In genomic region chr4:177442623-177443155, GRCh38 we compare ENCODE assay signal across 8 cellular contexts. TPM values are rescaled to one million over a fixed set of nuclear protein-coding genes. Genes with fewer than 3 reads are reported as not detected.
DNase-seq lines count a peak whose midpoint lies in the region; ATAC-seq and TF ChIP-seq lines count a peak whose summit lies in the region.

No MANE protein-coding gene starts in this region.

- H3K27ac ChIP-seq in DND-41 (ENCODE audit: low read length), result peak overlapping the region; percentile 98
- peak overlapping the region; percentile 64 to 94 (median 87) for H3K27ac ChIP-seq in gastroesophageal sphincter
- peak overlapping the region; percentile 87 to 93 for H3K27ac ChIP-seq in prostate gland

- no peaks in the 10 kb centered on the region for H3K27me3 ChIP-seq in DND-41 (ENCODE audit: insufficient read depth, low read length, poor library complexity)
- H3K27me3 ChIP-seq in gastroesophageal sphincter, result no peaks in the 10 kb centered on the region
- H3K27me3 ChIP-seq in prostate gland (replicated peaks; ENCODE audit: insufficient read depth), result no peaks in the 10 kb centered on the region

- no peak for TF ChIP-seq EP300 in gastroesophageal sphincter (IDR thresholded peaks at IDR 0.05)

- H3K27me3 Mint-ChIP-seq in IgD-negative memory B cell, result no peaks in the 10 kb centered on the region
- no peaks in the 10 kb centered on the region for H3K27me3 Mint-ChIP-seq in activated CD4-positive, alpha-beta T cell treated with anti-CD3 and anti-CD28 coated beads, Interleukin-2, amount 10 ng/mL, durations not matched to agents 7 days and 5 days

- H3K36me3 Mint-ChIP-seq in IgD-negative memory B cell, result no peaks in the 10 kb centered on the region
- peaks cover 25% of the 10 kb centered on the region for H3K36me3 Mint-ChIP-seq in activated CD4-positive, alpha-beta T cell treated with anti-CD3 and anti-CD28 coated beads, Interleukin-2, amount 10 ng/mL, durations not matched to agents 7 days and 5 days (ENCODE audit: low read depth)

- peaks cover 16% of the 10 kb centered on the region for H3K79me2 ChIP-seq in DND-41 (ENCODE audit: insufficient read depth, low read length)

- peak overlapping the region; percentile 94 for H2AFZ ChIP-seq in DND-41 (ENCODE audit: low read depth, low read length)

- H3K4me1 ChIP-seq in DND-41 (ENCODE audit: insufficient read depth, low read length) (peaks cover 28% of the 10 kb centered on the region), gastroesophageal sphincter (peaks cover 0 to 19% (median 6%) of the 10 kb centered on the region in 3 donors), prostate gland (replicated peaks) (no peaks in the 10 kb centered on the region)

- H3K9me3 Mint-ChIP-seq in IgD-negative memory B cell, result no peaks in the 10 kb centered on the region
- no peaks in the 10 kb centered on the region for H3K9me3 Mint-ChIP-seq in activated CD4-positive, alpha-beta T cell treated with anti-CD3 and anti-CD28 coated beads, Interleukin-2, amount 10 ng/mL, durations not matched to agents 7 days and 5 days

- peak overlapping the region; percentile 87 to 95 (median 90) for H3K4me3 Mint-ChIP-seq in IgD-negative memory B cell
- peak overlapping the region; percentile 85 for H3K4me3 Mint-ChIP-seq in activated CD4-positive, alpha-beta T cell treated with anti-CD3 and anti-CD28 coated beads, Interleukin-2, amount 10 ng/mL, durations not matched to agents 7 days and 5 days

- peak overlapping the region; percentile 86 for H3K9ac ChIP-seq in DND-41 (ENCODE audit: low read depth, low read length)

- intact Hi-C loops in prostate gland (cut with DNase I), result no loop called here

- no peak for ATAC-seq in DND-41 (ENCODE audit: insufficient read depth, low read depth)
- peak; percentile 18 for ATAC-seq in GM19455 (IDR thresholded peaks at IDR 0.05; ENCODE audit: unreplicated experiment)
- ATAC-seq in gastroesophageal sphincter, result no peak
- ATAC-seq in GM19397 (IDR thresholded peaks at IDR 0.05; ENCODE audit: unreplicated experiment), result no peak
- no peak for ATAC-seq in HG02973 (IDR thresholded peaks at IDR 0.05; ENCODE audit: unreplicated experiment)

- H3K9me3 ChIP-seq in DND-41 (ENCODE audit: insufficient read depth, low read length, severe bottlenecking) (no peaks in the 10 kb centered on the region), gastroesophageal sphincter (no peaks in the 10 kb centered on the region), prostate gland (no peaks in the 10 kb centered on the region)

- TF ChIP-seq CTCF in DND-41 (IDR thresholded peaks at IDR 0.05; ENCODE audit: borderline replicate concordance, extremely low read depth, low read length, poor library complexity, severe bottlenecking) (no peak), gastroesophageal sphincter (IDR thresholded peaks at IDR 0.05) (no peak), prostate gland (IDR thresholded peaks at IDR 0.05) (no peak)

- H3K4me2 ChIP-seq in DND-41 (ENCODE audit: insufficient read depth, low read length), result peak overlapping the region; percentile 77

- no peak for TF ChIP-seq POLR2A in gastroesophageal sphincter (IDR thresholded peaks at IDR 0.05)
- TF ChIP-seq POLR2A in prostate gland (IDR thresholded peaks at IDR 0.05), result no peak

- H3K4me1 Mint-ChIP-seq in IgD-negative memory B cell, result peaks cover 8 to 17% (median 17%) of the 10 kb centered on the region in 3 donors
- H3K4me1 Mint-ChIP-seq in activated CD4-positive, alpha-beta T cell treated with anti-CD3 and anti-CD28 coated beads, Interleukin-2, amount 10 ng/mL, durations not matched to agents 7 days and 5 days, result peaks cover 38% of the 10 kb centered on the region

- H3K27ac Mint-ChIP-seq in IgD-negative memory B cell, result peak overlapping the region; percentile 72 to 98 (median 95)
- peak overlapping the region; percentile 97 for H3K27ac Mint-ChIP-seq in activated CD4-positive, alpha-beta T cell treated with anti-CD3 and anti-CD28 coated beads, Interleukin-2, amount 10 ng/mL, durations not matched to agents 7 days and 5 days

- CTCF ChIA-PET in activated CD4-positive, alpha-beta T cell treated with anti-CD3 and anti-CD28 coated beads, Interleukin-2, amount 10 ng/mL, durations not matched to agents 7 days and 5 days (lab: Charles Lee), result interaction anchor here (0.6 to 3.3 kb wide), 5 partner anchors 9 to 349 kb away, joined by 3 to 9 read pairs (median 3); no protein-coding TSS in a partner anchor

- peak overlapping the region; percentile 66 to 88; a peak in 3 of 4 replicates for H3K4me3 ChIP-seq in DND-41 (ENCODE audit: low read depth in 1 of 2, low read length in 2 of 2)
- H3K4me3 ChIP-seq in gastroesophageal sphincter, result peak overlapping the region; percentile 47 to 56
- H3K4me3 ChIP-seq in prostate gland, result peak overlapping the region; percentile 58 to 60

- H3K36me3 ChIP-seq in DND-41 (ENCODE audit: insufficient read depth, low read length) (peaks cover 18% of the 10 kb centered on the region; the same call in 1 of the 2 replicates), gastroesophageal sphincter (peaks cover 0 to 15% of the 10 kb centered on the region in 2 donors), prostate gland (no peaks in the 10 kb centered on the region)

- 0 to 4% methylated on average over 3 to 10 of the region's 10 CpGs for WGBS in gastroesophageal sphincter (ENCODE audit: low coverage in 1 of 2), 2 donors
- WGBS in prostate gland, result 5% methylated on average over 10 of the region's 10 CpGs

- DNase-seq in DND-41 (peak; percentile 39), prostate gland (ENCODE audit: low spot score) (no peak)
- peak; percentile 11 for DNase-seq in activated CD4-positive, alpha-beta T cell treated with anti-CD3 and anti-CD28 coated beads, Interleukin-2, amount 10 ng/mL, durations not matched to agents 7 days and 5 days

- no peaks in the 10 kb centered on the region for H4K20me1 ChIP-seq in DND-41 (ENCODE audit: insufficient read depth, low read length)

- POLR2A ChIA-PET in activated CD4-positive, alpha-beta T cell treated with anti-CD3 and anti-CD28 coated beads, Interleukin-2, amount 10 ng/mL, durations not matched to agents 7 days and 5 days (lab: Charles Lee), result interaction anchor here (0.7 to 1.5 kb wide), 3 partner anchors 49 to 134 kb away, joined by 3 to 11 read pairs (median 5); partner anchors contain the start of gene NEIL3

RNA-seq across cellular contexts. Expression of gene AGA, which starts 0.5 kb away (rescaled TPM):
- 31.0 TPM for polyA plus RNA-seq in IgD-negative memory B cell
- total RNA-seq in activated CD4-positive, alpha-beta T cell treated with anti-CD3 and anti-CD28 coated beads, Interleukin-2, amount 10 ng/mL, durations not matched to agents 7 days and 5 days, result 10 to 100 TPM; 26.0 to 29.0 TPM
- total RNA-seq in gastroesophageal sphincter, result 10 to 100 TPM in 2 of 4 donors, 1 to 10 TPM in 2; 9.3 to 29.1 (median 13.9) TPM
- 10 to 100 TPM; 40.0 to 42.3 TPM for total RNA-seq in prostate gland
